ENCODE assay signal across 9 cellular contexts in genomic region chr7:27235387-27236052, GRCh38. TPM values are rescaled to one million over a fixed set of nuclear protein-coding genes. Genes with fewer than 3 reads are reported as not detected.
A peak's percentile ranks its signal among the peaks of the same experiment; 100 is the strongest.
DNase-seq lines count a peak whose midpoint lies in the region; ATAC-seq, FAIRE-seq and TF ChIP-seq lines count a peak whose summit lies in the region.
"Had no signal": no experiment of that assay in that cellular context is flagged by ENCODE, and none has a peak within 500 bp of the region (broad histone marks: within the 10 kb centered on the region; RNA-seq: fewer than 3 reads in every experiment).

No MANE protein-coding gene starts in this region.

- FAIRE-seq in RCC 7860 (lab: Jason Lieb, UNC): no peak
- FAIRE-seq: GM18507 had no signal

- peaks cover 76% of the 10 kb centered on the region for H3K27me3 Mint-ChIP-seq in activated naive CD4-positive, alpha-beta T cell treated with anti-CD3 and anti-CD28 coated beads, Interleukin-2, amount 10 ng/mL, durations not matched to agents 7 days and 5 days
- peaks cover 68% of the 10 kb centered on the region for H3K27me3 Mint-ChIP-seq in chondrocyte (ENCODE audit: low read depth)

- no peaks in the 10 kb centered on the region for H3K36me3 Mint-ChIP-seq in activated naive CD4-positive, alpha-beta T cell treated with anti-CD3 and anti-CD28 coated beads, Interleukin-2, amount 10 ng/mL, durations not matched to agents 7 days and 5 days
- peaks cover 1% of the 10 kb centered on the region for H3K36me3 Mint-ChIP-seq in chondrocyte (ENCODE audit: low read depth)

- H3K4me3 Mint-ChIP-seq in activated naive CD4-positive, alpha-beta T cell treated with anti-CD3 and anti-CD28 coated beads, Interleukin-2, amount 10 ng/mL, durations not matched to agents 7 days and 5 days: peak overlapping the region; percentile 7
- peak overlapping the region; percentile 65 for H3K4me3 Mint-ChIP-seq in chondrocyte (ENCODE audit: unreplicated experiment)

- no peak for ATAC-seq in GM21526 (IDR thresholded peaks at IDR 0.05; ENCODE audit: low FRiP score, unreplicated experiment)

- peak; percentile 73 for TF ChIP-seq CTCF in chondrocyte (IDR thresholded peaks at IDR 0.05)

- H3K9me3 Mint-ChIP-seq in activated naive CD4-positive, alpha-beta T cell treated with anti-CD3 and anti-CD28 coated beads, Interleukin-2, amount 10 ng/mL, durations not matched to agents 7 days and 5 days: no peaks in the 10 kb centered on the region
- H3K9me3 Mint-ChIP-seq in chondrocyte (ENCODE audit: low read depth): no peaks in the 10 kb centered on the region

- H3K27ac Mint-ChIP-seq in activated naive CD4-positive, alpha-beta T cell treated with anti-CD3 and anti-CD28 coated beads, Interleukin-2, amount 10 ng/mL, durations not matched to agents 7 days and 5 days: no peak overlapping the region
- no peak overlapping the region for H3K27ac Mint-ChIP-seq in chondrocyte (ENCODE audit: unreplicated experiment)

- CTCF ChIA-PET in activated naive CD4-positive, alpha-beta T cell treated with anti-CD3 and anti-CD28 coated beads, Interleukin-2, amount 10 ng/mL, durations not matched to agents 7 days and 5 days (lab: Charles Lee): interaction anchor here (0.6 kb wide), 1 partner anchor 562 kb away, joined by 3 read pairs; no protein-coding TSS in a partner anchor

- DNase-seq in activated naive CD4-positive, alpha-beta T cell treated with anti-CD3 and anti-CD28 coated beads, Interleukin-2, amount 10 ng/mL, durations not matched to agents 7 days and 5 days: no peak
- no peak for DNase-seq in activated naive CD4-positive, alpha-beta T cell treated with Interleukin-2 at 50 U/mL for 16 hours
- DNase-seq in NCI-H2196 treated with DMSO at 0.1 percent for 48 hours (lab: John Stamatoyannopoulos, UW; ENCODE audit: unreplicated experiment): peak; percentile 16
- DNase-seq in chondrocyte (ENCODE audit: low spot score): no peak
- DNase-seq in medulla oblongata (ENCODE audit: extremely low spot score): peak; percentile 23
- peak; percentile 76 for DNase-seq in ureter (ENCODE audit: low spot score)
- no peak for DNase-seq in RCC 7860 (ENCODE audit: low spot score)

- H3K4me1 Mint-ChIP-seq in activated naive CD4-positive, alpha-beta T cell treated with anti-CD3 and anti-CD28 coated beads, Interleukin-2, amount 10 ng/mL, durations not matched to agents 7 days and 5 days: peaks cover 6% of the 10 kb centered on the region
- peaks cover 13% of the 10 kb centered on the region for H3K4me1 Mint-ChIP-seq in chondrocyte (ENCODE audit: low read depth)

RNA-seq across cellular contexts. Expression of gene EVX1, which starts 7.1 kb away (rescaled TPM):
- total RNA-seq in chondrocyte (not detected in 3 replicates), ureter (5.6 TPM)

RNA-seq across cellular contexts. Expression of gene HOXA13, which starts 35.6 kb away (rescaled TPM):
- total RNA-seq in chondrocyte: not detected in 3 replicates
- 15.6 TPM for total RNA-seq in ureter

RNA-seq across cellular contexts. Expression of gene HOXA11, which starts 50.5 kb away (rescaled TPM):
- not detected in 3 replicates for total RNA-seq in chondrocyte
- 16.6 TPM for total RNA-seq in ureter

Comparison
In these comparisons a context has a peak if more than half of its experiments do, and no peak if none do; other contexts are left out.
1. DNase-seq: peak in NCI-H2196 treated with DMSO at 0.1 percent for 48 hours (single experiment), medulla oblongata (single experiment) and ureter (single experiment); none in activated naive CD4-positive, alpha-beta T cell treated with anti-CD3 and anti-CD28 coated beads, Interleukin-2, amount 10 ng/mL, durations not matched to agents 7 days and 5 days (single experiment), activated naive CD4-positive, alpha-beta T cell treated with Interleukin-2 at 50 U/mL for 16 hours (single experiment), chondrocyte (single experiment) and RCC 7860 (single experiment).
2. RNA of gene HOXA13, which starts 35.6 kb away (total RNA-seq): 15.6 TPM in ureter (single experiment); not detected in chondrocyte; every median in the first group is over 10 times any median in the second.
3. RNA of gene HOXA11, which starts 50.5 kb away (total RNA-seq): 16.6 TPM in ureter (single experiment); not detected in chondrocyte; every median in the first group is over 10 times any median in the second.